Comparison of ENCODE assay signal across 1 cellular context in genomic region chr2:636649-637405, GRCh38.
TF ChIP-seq lines count a peak whose summit lies in the region.

No MANE protein-coding gene starts in this region.

TF ChIP-seq in WTC11, 78 proteins besides CTCF, POLR2A, EP300 and RAD21 (continued from another document and continues in another):
- TF ChIP-seq ARID4B (CRISPR knock-in tag; IDR thresholded peaks at IDR 0.05; ENCODE audit: borderline replicate concordance) (peak; percentile 99), SOX15 (CRISPR knock-in tag; IDR thresholded peaks at IDR 0.05) (no peak), ZNF416 (CRISPR knock-in tag; IDR thresholded peaks at IDR 0.05) (no peak), ZNF512 (CRISPR knock-in tag; IDR thresholded peaks at IDR 0.05; ENCODE audit: borderline replicate concordance) (0 out of 2 replicates have a peak, but pooled peaks have one; percentile 68), IRF1 (CRISPR knock-in tag; IDR thresholded peaks at IDR 0.05) (peak; percentile 99), RORB (CRISPR knock-in tag; IDR thresholded peaks at IDR 0.05) (no peak), GTF2I (CRISPR knock-in tag; conservative IDR thresholded peaks at IDR 0.05) (no peak), NR2C2 (CRISPR knock-in tag; IDR thresholded peaks at IDR 0.05) (peak; percentile 93), SMAD4 (CRISPR knock-in tag; IDR thresholded peaks at IDR 0.05) (peak; percentile 99), ZBTB21 (CRISPR knock-in tag; IDR thresholded peaks at IDR 0.05; ENCODE audit: borderline replicate concordance) (peak; percentile 94), ZBTB43 (CRISPR knock-in tag; IDR thresholded peaks at IDR 0.05) (peak; percentile 97), ZNF671 (CRISPR knock-in tag; IDR thresholded peaks at IDR 0.05) (no peak), OVOL2 (CRISPR knock-in tag; IDR thresholded peaks at IDR 0.05; ENCODE audit: borderline replicate concordance) (no peak), RELA (CRISPR knock-in tag; IDR thresholded peaks at IDR 0.05; ENCODE audit: borderline replicate concordance) (peak; percentile 99), JUN (CRISPR knock-in tag; IDR thresholded peaks at IDR 0.05) (peak; percentile 98), ETV6 (CRISPR knock-in tag; IDR thresholded peaks at IDR 0.05) (peak; percentile 99), TEAD1 (CRISPR knock-in tag; IDR thresholded peaks at IDR 0.05) (peak; percentile 99), PRRX2 (CRISPR knock-in tag; IDR thresholded peaks at IDR 0.05) (no peak), ATF1 (CRISPR knock-in tag; IDR thresholded peaks at IDR 0.05) (peak; percentile 98), NFATC4 (CRISPR knock-in tag; IDR thresholded peaks at IDR 0.05) (no peak), JAZF1 (CRISPR knock-in tag; IDR thresholded peaks at IDR 0.05) (no peak), GABPB1 (CRISPR knock-in tag; IDR thresholded peaks at IDR 0.05) (no peak), TCF7 (CRISPR knock-in tag; IDR thresholded peaks at IDR 0.05; ENCODE audit: low read depth) (peak; percentile 98), ATF3 (CRISPR knock-in tag; conservative IDR thresholded peaks at IDR 0.05) (peak; percentile 99)
- TF ChIP-seq, protein P1, sequence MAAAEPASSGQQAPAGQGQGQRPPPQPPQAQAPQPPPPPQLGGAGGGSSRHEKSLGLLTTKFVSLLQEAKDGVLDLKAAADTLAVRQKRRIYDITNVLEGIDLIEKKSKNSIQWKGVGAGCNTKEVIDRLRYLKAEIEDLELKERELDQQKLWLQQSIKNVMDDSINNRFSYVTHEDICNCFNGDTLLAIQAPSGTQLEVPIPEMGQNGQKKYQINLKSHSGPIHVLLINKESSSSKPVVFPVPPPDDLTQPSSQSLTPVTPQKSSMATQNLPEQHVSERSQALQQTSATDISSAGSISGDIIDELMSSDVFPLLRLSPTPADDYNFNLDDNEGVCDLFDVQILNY (CRISPR knock-in tag; IDR thresholded peaks at IDR 0.05) = peak; percentile 99
- TF ChIP-seq, protein P2, sequence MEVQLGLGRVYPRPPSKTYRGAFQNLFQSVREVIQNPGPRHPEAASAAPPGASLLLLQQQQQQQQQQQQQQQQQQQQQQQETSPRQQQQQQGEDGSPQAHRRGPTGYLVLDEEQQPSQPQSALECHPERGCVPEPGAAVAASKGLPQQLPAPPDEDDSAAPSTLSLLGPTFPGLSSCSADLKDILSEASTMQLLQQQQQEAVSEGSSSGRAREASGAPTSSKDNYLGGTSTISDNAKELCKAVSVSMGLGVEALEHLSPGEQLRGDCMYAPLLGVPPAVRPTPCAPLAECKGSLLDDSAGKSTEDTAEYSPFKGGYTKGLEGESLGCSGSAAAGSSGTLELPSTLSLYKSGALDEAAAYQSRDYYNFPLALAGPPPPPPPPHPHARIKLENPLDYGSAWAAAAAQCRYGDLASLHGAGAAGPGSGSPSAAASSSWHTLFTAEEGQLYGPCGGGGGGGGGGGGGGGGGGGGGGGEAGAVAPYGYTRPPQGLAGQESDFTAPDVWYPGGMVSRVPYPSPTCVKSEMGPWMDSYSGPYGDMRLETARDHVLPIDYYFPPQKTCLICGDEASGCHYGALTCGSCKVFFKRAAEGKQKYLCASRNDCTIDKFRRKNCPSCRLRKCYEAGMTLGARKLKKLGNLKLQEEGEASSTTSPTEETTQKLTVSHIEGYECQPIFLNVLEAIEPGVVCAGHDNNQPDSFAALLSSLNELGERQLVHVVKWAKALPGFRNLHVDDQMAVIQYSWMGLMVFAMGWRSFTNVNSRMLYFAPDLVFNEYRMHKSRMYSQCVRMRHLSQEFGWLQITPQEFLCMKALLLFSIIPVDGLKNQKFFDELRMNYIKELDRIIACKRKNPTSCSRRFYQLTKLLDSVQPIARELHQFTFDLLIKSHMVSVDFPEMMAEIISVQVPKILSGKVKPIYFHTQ (CRISPR knock-in tag; IDR thresholded peaks at IDR 0.05) = no peak
- TF ChIP-seq, protein P3, sequence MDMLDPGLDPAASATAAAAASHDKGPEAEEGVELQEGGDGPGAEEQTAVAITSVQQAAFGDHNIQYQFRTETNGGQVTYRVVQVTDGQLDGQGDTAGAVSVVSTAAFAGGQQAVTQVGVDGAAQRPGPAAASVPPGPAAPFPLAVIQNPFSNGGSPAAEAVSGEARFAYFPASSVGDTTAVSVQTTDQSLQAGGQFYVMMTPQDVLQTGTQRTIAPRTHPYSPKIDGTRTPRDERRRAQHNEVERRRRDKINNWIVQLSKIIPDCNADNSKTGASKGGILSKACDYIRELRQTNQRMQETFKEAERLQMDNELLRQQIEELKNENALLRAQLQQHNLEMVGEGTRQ (CRISPR knock-in tag; IDR thresholded peaks at IDR 0.05) = no peak
- TF ChIP-seq, protein P4, sequence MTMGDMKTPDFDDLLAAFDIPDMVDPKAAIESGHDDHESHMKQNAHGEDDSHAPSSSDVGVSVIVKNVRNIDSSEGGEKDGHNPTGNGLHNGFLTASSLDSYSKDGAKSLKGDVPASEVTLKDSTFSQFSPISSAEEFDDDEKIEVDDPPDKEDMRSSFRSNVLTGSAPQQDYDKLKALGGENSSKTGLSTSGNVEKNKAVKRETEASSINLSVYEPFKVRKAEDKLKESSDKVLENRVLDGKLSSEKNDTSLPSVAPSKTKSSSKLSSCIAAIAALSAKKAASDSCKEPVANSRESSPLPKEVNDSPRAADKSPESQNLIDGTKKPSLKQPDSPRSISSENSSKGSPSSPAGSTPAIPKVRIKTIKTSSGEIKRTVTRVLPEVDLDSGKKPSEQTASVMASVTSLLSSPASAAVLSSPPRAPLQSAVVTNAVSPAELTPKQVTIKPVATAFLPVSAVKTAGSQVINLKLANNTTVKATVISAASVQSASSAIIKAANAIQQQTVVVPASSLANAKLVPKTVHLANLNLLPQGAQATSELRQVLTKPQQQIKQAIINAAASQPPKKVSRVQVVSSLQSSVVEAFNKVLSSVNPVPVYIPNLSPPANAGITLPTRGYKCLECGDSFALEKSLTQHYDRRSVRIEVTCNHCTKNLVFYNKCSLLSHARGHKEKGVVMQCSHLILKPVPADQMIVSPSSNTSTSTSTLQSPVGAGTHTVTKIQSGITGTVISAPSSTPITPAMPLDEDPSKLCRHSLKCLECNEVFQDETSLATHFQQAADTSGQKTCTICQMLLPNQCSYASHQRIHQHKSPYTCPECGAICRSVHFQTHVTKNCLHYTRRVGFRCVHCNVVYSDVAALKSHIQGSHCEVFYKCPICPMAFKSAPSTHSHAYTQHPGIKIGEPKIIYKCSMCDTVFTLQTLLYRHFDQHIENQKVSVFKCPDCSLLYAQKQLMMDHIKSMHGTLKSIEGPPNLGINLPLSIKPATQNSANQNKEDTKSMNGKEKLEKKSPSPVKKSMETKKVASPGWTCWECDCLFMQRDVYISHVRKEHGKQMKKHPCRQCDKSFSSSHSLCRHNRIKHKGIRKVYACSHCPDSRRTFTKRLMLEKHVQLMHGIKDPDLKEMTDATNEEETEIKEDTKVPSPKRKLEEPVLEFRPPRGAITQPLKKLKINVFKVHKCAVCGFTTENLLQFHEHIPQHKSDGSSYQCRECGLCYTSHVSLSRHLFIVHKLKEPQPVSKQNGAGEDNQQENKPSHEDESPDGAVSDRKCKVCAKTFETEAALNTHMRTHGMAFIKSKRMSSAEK (CRISPR knock-in tag; IDR thresholded peaks at IDR 0.05; ENCODE audit: borderline replicate concordance) = peak; percentile 89; the same call in 1 of the 2 replicates
- TF ChIP-seq, protein P5, sequence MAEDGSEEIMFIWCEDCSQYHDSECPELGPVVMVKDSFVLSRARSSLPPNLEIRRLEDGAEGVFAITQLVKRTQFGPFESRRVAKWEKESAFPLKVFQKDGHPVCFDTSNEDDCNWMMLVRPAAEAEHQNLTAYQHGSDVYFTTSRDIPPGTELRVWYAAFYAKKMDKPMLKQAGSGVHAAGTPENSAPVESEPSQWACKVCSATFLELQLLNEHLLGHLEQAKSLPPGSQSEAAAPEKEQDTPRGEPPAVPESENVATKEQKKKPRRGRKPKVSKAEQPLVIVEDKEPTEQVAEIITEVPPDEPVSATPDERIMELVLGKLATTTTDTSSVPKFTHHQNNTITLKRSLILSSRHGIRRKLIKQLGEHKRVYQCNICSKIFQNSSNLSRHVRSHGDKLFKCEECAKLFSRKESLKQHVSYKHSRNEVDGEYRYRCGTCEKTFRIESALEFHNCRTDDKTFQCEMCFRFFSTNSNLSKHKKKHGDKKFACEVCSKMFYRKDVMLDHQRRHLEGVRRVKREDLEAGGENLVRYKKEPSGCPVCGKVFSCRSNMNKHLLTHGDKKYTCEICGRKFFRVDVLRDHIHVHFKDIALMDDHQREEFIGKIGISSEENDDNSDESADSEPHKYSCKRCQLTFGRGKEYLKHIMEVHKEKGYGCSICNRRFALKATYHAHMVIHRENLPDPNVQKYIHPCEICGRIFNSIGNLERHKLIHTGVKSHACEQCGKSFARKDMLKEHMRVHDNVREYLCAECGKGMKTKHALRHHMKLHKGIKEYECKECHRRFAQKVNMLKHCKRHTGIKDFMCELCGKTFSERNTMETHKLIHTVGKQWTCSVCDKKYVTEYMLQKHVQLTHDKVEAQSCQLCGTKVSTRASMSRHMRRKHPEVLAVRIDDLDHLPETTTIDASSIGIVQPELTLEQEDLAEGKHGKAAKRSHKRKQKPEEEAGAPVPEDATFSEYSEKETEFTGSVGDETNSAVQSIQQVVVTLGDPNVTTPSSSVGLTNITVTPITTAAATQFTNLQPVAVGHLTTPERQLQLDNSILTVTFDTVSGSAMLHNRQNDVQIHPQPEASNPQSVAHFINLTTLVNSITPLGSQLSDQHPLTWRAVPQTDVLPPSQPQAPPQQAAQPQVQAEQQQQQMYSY (CRISPR knock-in tag; IDR thresholded peaks at IDR 0.05) = peak; percentile 85
- TF ChIP-seq, protein P6, sequence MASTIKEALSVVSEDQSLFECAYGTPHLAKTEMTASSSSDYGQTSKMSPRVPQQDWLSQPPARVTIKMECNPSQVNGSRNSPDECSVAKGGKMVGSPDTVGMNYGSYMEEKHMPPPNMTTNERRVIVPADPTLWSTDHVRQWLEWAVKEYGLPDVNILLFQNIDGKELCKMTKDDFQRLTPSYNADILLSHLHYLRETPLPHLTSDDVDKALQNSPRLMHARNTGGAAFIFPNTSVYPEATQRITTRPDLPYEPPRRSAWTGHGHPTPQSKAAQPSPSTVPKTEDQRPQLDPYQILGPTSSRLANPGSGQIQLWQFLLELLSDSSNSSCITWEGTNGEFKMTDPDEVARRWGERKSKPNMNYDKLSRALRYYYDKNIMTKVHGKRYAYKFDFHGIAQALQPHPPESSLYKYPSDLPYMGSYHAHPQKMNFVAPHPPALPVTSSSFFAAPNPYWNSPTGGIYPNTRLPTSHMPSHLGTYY (CRISPR knock-in tag; IDR thresholded peaks at IDR 0.05) = no peak
